In genomic region chr15:33243393-33243792, GRCh38 we compare ENCODE assay signal across 20 cellular contexts. TPM values are rescaled to one million over a fixed set of nuclear protein-coding genes. Genes with fewer than 3 reads are reported as not detected.
DNase-seq lines count a peak whose midpoint lies in the region; ATAC-seq and TF ChIP-seq lines count a peak whose summit lies in the region.
"Had no signal": no experiment of that assay in that cellular context is flagged by ENCODE, and none has a peak within 500 bp of the region (broad histone marks: within the 10 kb centered on the region; RNA-seq: fewer than 3 reads in every experiment).

No MANE protein-coding gene starts in this region.

- H3K4me1 ChIP-seq in Panc1 (ENCODE audit: control insufficient read depth, insufficient read depth, low read length) (no peaks in the 10 kb centered on the region), mammary epithelial cell (ENCODE audit: insufficient read depth, low read length) (peaks cover 34% of the 10 kb centered on the region), spleen (no peaks in the 10 kb centered on the region)
- H3K4me1 ChIP-seq: body of pancreas, testis had no signal

- dilution Hi-C loops in mammary epithelial cell (cut with HindIII; ENCODE audit: low sequenced_read_pairs) = loop anchor here (5.0 kb wide), 1 partner anchor 34 kb away; no protein-coding TSS in a partner anchor

- H3K36me3 Mint-ChIP-seq in stimulated activated effector memory CD8-positive, alpha-beta T cell treated with anti-CD3 and anti-CD28 coated beads, Interleukin-12 subunit alpha, Interleukin-12 subunit beta, amount 100 ng/mL, for 72 hours = no peaks in the 10 kb centered on the region
- H3K36me3 Mint-ChIP-seq: activated naive CD4-positive, alpha-beta T cell treated with anti-CD3 and anti-CD28 coated beads, Interleukin-2, amount 50 U/mL, for 24 hours; CD4-positive, CD25-positive, alpha-beta regulatory T cell had no signal

- peak; percentile 59; the same call in 1 of the 2 replicates for ATAC-seq in Panc1
- ATAC-seq in stimulated activated effector memory CD8-positive, alpha-beta T cell treated with anti-CD3 and anti-CD28 coated beads, Interleukin-12 subunit alpha, Interleukin-12 subunit beta, amount 100 ng/mL, for 72 hours = no peak
- ATAC-seq in GM18861 (IDR thresholded peaks at IDR 0.05; ENCODE audit: unreplicated experiment) = no peak
- ATAC-seq: body of pancreas had no signal

- H3K4me3 Mint-ChIP-seq in stimulated activated effector memory CD8-positive, alpha-beta T cell treated with anti-CD3 and anti-CD28 coated beads, Interleukin-12 subunit alpha, Interleukin-12 subunit beta, amount 100 ng/mL, for 72 hours = no peak overlapping the region
- H3K4me3 Mint-ChIP-seq: activated CD4-positive, alpha-beta memory T cell treated with anti-CD3 and anti-CD28 coated beads, Interleukin-2, amount 10 ng/mL, durations not matched to agents 7 days and 5 days; activated naive CD4-positive, alpha-beta T cell treated with anti-CD3 and anti-CD28 coated beads, Interleukin-2, amount 50 U/mL, for 24 hours; activated T-cell treated with anti-CD3 and anti-CD28 coated beads, Interleukin-2, amount 50 U/mL, for 4 hours; CD4-positive, CD25-positive, alpha-beta regulatory T cell; T-helper 1 cell treated with Interleukin-12 subunit alpha and Interleukin-12 subunit beta and Interleukin-4 antibody, amounts not matched to agents 30 μg/mL and 1 μg/mL, for 36 hours had no signal

- H3K27ac ChIP-seq in Panc1 (ENCODE audit: low read length) = no peak overlapping the region
- H3K27ac ChIP-seq in mammary epithelial cell (ENCODE audit: insufficient read depth, low read depth, low read length) = peak overlapping the region; percentile 100
- H3K27ac ChIP-seq in spleen = no peak overlapping the region
- H3K27ac ChIP-seq: body of pancreas, testis, WERI-Rb-1 had no signal

- no peak overlapping the region for H3K27ac Mint-ChIP-seq in stimulated activated effector memory CD8-positive, alpha-beta T cell treated with anti-CD3 and anti-CD28 coated beads, Interleukin-12 subunit alpha, Interleukin-12 subunit beta, amount 100 ng/mL, for 72 hours
- H3K27ac Mint-ChIP-seq: activated CD4-positive, alpha-beta memory T cell treated with anti-CD3 and anti-CD28 coated beads, Interleukin-2, amount 10 ng/mL, durations not matched to agents 7 days and 5 days; activated naive CD4-positive, alpha-beta T cell treated with anti-CD3 and anti-CD28 coated beads, Interleukin-2, amount 50 U/mL, for 24 hours; CD4-positive, CD25-positive, alpha-beta regulatory T cell; T-helper 1 cell treated with Interleukin-12 subunit alpha and Interleukin-12 subunit beta and Interleukin-4 antibody, amounts not matched to agents 30 μg/mL and 1 μg/mL, for 36 hours had no signal

- H3K36me3 ChIP-seq in Panc1 (ENCODE audit: control insufficient read depth, insufficient read depth, low read length) (no peaks in the 10 kb centered on the region), mammary epithelial cell (ENCODE audit: insufficient read depth, low read length) (no peaks in the 10 kb centered on the region), spleen (no peaks in the 10 kb centered on the region)
- H3K36me3 ChIP-seq: WERI-Rb-1 had no signal

- H3K27me3 ChIP-seq in Panc1 (ENCODE audit: control insufficient read depth, insufficient read depth, low read length) = no peaks in the 10 kb centered on the region
- H3K27me3 ChIP-seq in mammary epithelial cell (ENCODE audit: insufficient read depth, low read length) = no peaks in the 10 kb centered on the region
- peaks cover 0 to 5% (median 0%) of the 10 kb centered on the region in 7 donors for H3K27me3 ChIP-seq in spleen (replicated peaks in 1 of 7)
- H3K27me3 ChIP-seq: body of pancreas, testis had no signal

- POLR2A ChIA-PET in Panc1 (lab: Charles Lee) = no interaction called here

- intact Hi-C loops in Panc1 (cut with micrococcal nuclease; ENCODE audit: unreplicated experiment) (no loop called here), mammary epithelial cell (cut with micrococcal nuclease) (loop anchor here (5.0 kb wide), 1 partner anchor 184 kb away; no protein-coding TSS in a partner anchor), spleen (cut with DNase I; ENCODE audit: low total_unique reads) (no loop called here)

- H3K4me2 ChIP-seq in mammary epithelial cell (ENCODE audit: insufficient read depth, low read depth, low read length) = peak overlapping the region; percentile 75

- no peaks in the 10 kb centered on the region for H3K4me1 Mint-ChIP-seq in stimulated activated effector memory CD8-positive, alpha-beta T cell treated with anti-CD3 and anti-CD28 coated beads, Interleukin-12 subunit alpha, Interleukin-12 subunit beta, amount 100 ng/mL, for 72 hours
- H3K4me1 Mint-ChIP-seq: activated CD4-positive, alpha-beta memory T cell treated with anti-CD3 and anti-CD28 coated beads, Interleukin-2, amount 10 ng/mL, durations not matched to agents 7 days and 5 days had no signal

- in situ Hi-C loops in Panc1 (cut with HindIII; ENCODE audit: low pct_unique_long_range_greater_than_20kb, low sequenced_read_pairs) (no loop called here), mammary epithelial cell (cut with MboI; ENCODE audit: low sequenced_read_pairs in 2 of 2) (no loop called here)

- no peaks in the 10 kb centered on the region for H3K9me3 ChIP-seq in Panc1 (ENCODE audit: control insufficient read depth, insufficient read depth, low read depth, low read length)
- H3K9me3 ChIP-seq in mammary epithelial cell (replicated peaks; ENCODE audit: insufficient read depth, low read length) = no peaks in the 10 kb centered on the region
- no peaks in the 10 kb centered on the region for H3K9me3 ChIP-seq in spleen
- H3K9me3 ChIP-seq: body of pancreas, testis had no signal

- H3K9ac ChIP-seq in mammary epithelial cell (ENCODE audit: insufficient read depth, low read length) = peak overlapping the region; percentile 92

- CTCF ChIA-PET in Panc1 (lab: Charles Lee) (interaction anchor here (0.6 to 1.1 kb wide), 4 partner anchors 26 to 457 kb away, joined by 3 to 10 read pairs (median 4); no protein-coding TSS in a partner anchor), mammary epithelial cell (lab: Charles Lee; ENCODE audit: low non-redundant PET) (interaction anchor here (0.6 to 1.0 kb wide), 3 partner anchors 49 to 457 kb away, joined by 3 to 10 read pairs (median 6); no protein-coding TSS in a partner anchor)

- no peaks in the 10 kb centered on the region for H3K9me3 Mint-ChIP-seq in stimulated activated effector memory CD8-positive, alpha-beta T cell treated with anti-CD3 and anti-CD28 coated beads, Interleukin-12 subunit alpha, Interleukin-12 subunit beta, amount 100 ng/mL, for 72 hours
- H3K9me3 Mint-ChIP-seq: activated CD4-positive, alpha-beta memory T cell treated with anti-CD3 and anti-CD28 coated beads, Interleukin-2, amount 10 ng/mL, durations not matched to agents 7 days and 5 days; activated naive CD4-positive, alpha-beta T cell treated with anti-CD3 and anti-CD28 coated beads, Interleukin-2, amount 50 U/mL, for 24 hours; activated T-cell treated with anti-CD3 and anti-CD28 coated beads, Interleukin-2, amount 50 U/mL, for 4 hours; CD4-positive, CD25-positive, alpha-beta regulatory T cell; T-helper 1 cell treated with Interleukin-12 subunit alpha and Interleukin-12 subunit beta and Interleukin-4 antibody, amounts not matched to agents 30 μg/mL and 1 μg/mL, for 36 hours had no signal

- H3K79me2 ChIP-seq in mammary epithelial cell (ENCODE audit: insufficient read depth, low read length) = no peaks in the 10 kb centered on the region

- 30% methylated on average over 2 of the region's 2 CpGs for WGBS in mammary epithelial cell (ENCODE audit: low coverage, missing lambda C conversion rate)
- WGBS in spleen, 5 donors = 87 to 97% (median 95%) methylated on average over 2 of the region's 2 CpGs

- no peak for TF ChIP-seq POLR2A in spleen (IDR thresholded peaks at IDR 0.05)

- H3K4me3 ChIP-seq in Panc1 (ENCODE audit: low read depth in 2 of 2, low read length in 2 of 2) = no peak overlapping the region
- H3K4me3 ChIP-seq in mammary epithelial cell (replicated peaks in 1 of 3; ENCODE audit: insufficient read depth in 1 of 3, low read depth in 2 of 3, low read length in 3 of 3) = no peak overlapping the region
- no peak overlapping the region for H3K4me3 ChIP-seq in spleen
- H3K4me3 ChIP-seq: body of pancreas, testis had no signal

- no TSS peak for BruUV-seq in Panc1 (replicated peaks; lab: Mats Ljungman, UMichigan)
- BruUV-seq in mammary epithelial cell (replicated peaks; lab: Mats Ljungman, UMichigan) = no TSS peak

- no peak for TF ChIP-seq CTCF in Panc1 (IDR thresholded peaks at IDR 0.05)
- TF ChIP-seq CTCF in mammary epithelial cell (conservative IDR thresholded peaks at IDR 0.05 in 1 of 2, IDR thresholded peaks at IDR 0.05 in 1 of 2; ENCODE audit: extremely low read depth in 1 of 2, insufficient read depth in 1 of 2, low read depth in 1 of 2, low read length in 2 of 2) = no peak
- TF ChIP-seq CTCF in spleen (IDR thresholded peaks at IDR 0.05 in 8 of 11, conservative IDR thresholded peaks at IDR 0.05 in 3 of 11) = no peak

- DNase-seq in Daoy (ENCODE audit: low read depth) = peak; percentile 78
- no peak for DNase-seq in Panc1 (ENCODE audit: low read depth, low spot score)
- DNase-seq in mammary epithelial cell = peak; percentile 87
- DNase-seq in kidney glomerular epithelial cell (lab: John Stamatoyannopoulos, UW) = peak; percentile 62
- no peak for DNase-seq in AG20443 (ENCODE audit: low spot score)
- no peak for DNase-seq in spleen
- no peak for DNase-seq in stimulated activated effector memory CD8-positive, alpha-beta T cell treated with anti-CD3 and anti-CD28 coated beads, Interleukin-12 subunit alpha, Interleukin-12 subunit beta, amount 100 ng/mL, for 72 hours (ENCODE audit: low spot score in 2 of 2)
- DNase-seq: activated CD4-positive, alpha-beta memory T cell treated with anti-CD3 and anti-CD28 coated beads, Interleukin-2, amount 10 ng/mL, durations not matched to agents 7 days and 5 days; activated T-cell treated with anti-CD3 and anti-CD28 coated beads, Interleukin-2, amount 50 U/mL, for 4 hours; body of pancreas; CD4-positive, CD25-positive, alpha-beta regulatory T cell; NCI-H1048; NCI-H2029; nucleus accumbens; stimulated activated CD4-positive, alpha-beta T cell treated with anti-CD3 and anti-CD28 coated beads, Interleukin-15, amount 100 ng/mL, for 24 hours; testis; WERI-Rb-1 had no signal

- H4K20me1 ChIP-seq in mammary epithelial cell (ENCODE audit: insufficient read depth, low read length) = no peaks in the 10 kb centered on the region

- H2AFZ ChIP-seq in mammary epithelial cell (ENCODE audit: low read depth, low read length) = peak overlapping the region; percentile 64

RNA-seq across cellular contexts. Expression of gene FMN1, which starts 48.9 kb away (rescaled TPM):
- 4.9 and 5.7 TPM in 2 replicates for total RNA-seq in Daoy (2014; rRNA removed; shearing (Covaris generic))
- total RNA-seq in Panc1 (2021; ENCODE audit: unreplicated experiment) = 3.9 TPM
- polyA plus RNA-seq in Panc1 (2012; ENCODE audit: insufficient read length) = 1.1 TPM
- 1 to 10 TPM; 4.2 to 6.7 TPM for total RNA-seq in mammary epithelial cell
- polyA plus RNA-seq in mammary epithelial cell = 0.69 TPM
- polyA minus RNA-seq in mammary epithelial cell = 3.9 TPM
- 10 to 100 TPM in 5 of 7 donors, 1 to 10 TPM in 2; 3.6 to 42.1 (median 19.6) TPM for total RNA-seq in spleen
- polyA plus RNA-seq in spleen = under 1 TPM; 0.43 to 0.83 (median 0.71) TPM

Comparison
In these comparisons a context has a peak if more than half of its experiments do, and no peak if none do; other contexts are left out.
1. DNase-seq: peak in Daoy (single experiment), mammary epithelial cell (single experiment) and kidney glomerular epithelial cell (single experiment); none in Panc1 (single experiment), AG20443 (single experiment), spleen (single experiment) and stimulated activated effector memory CD8-positive, alpha-beta T cell treated with anti-CD3 and anti-CD28 coated beads, Interleukin-12 subunit alpha, Interleukin-12 subunit beta, amount 100 ng/mL, for 72 hours (0 of 2).